ENCODE assay signal across 16 cellular contexts in genomic region chr2:97688062-97688827, GRCh38. TPM values are rescaled to one million over a fixed set of nuclear protein-coding genes. Genes with fewer than 3 reads are reported as not detected.
DNase-seq lines count a peak whose midpoint lies in the region; ATAC-seq and TF ChIP-seq lines count a peak whose summit lies in the region.
"Had no signal": no experiment of that assay in that cellular context is flagged by ENCODE, and none has a peak within 500 bp of the region (broad histone marks: within the 10 kb centered on the region; RNA-seq: fewer than 3 reads in every experiment).

No MANE protein-coding gene starts in this region.

- intact Hi-C loops in upper lobe of right lung (cut with DNase I): no loop called here

- ATAC-seq in GM21786 (IDR thresholded peaks at IDR 0.05; ENCODE audit: unreplicated experiment): peak; percentile 66
- ATAC-seq in T-helper 17 cell: no peak
- no peak for ATAC-seq in upper lobe of right lung
- ATAC-seq: gastrocnemius medialis had no signal

- no peaks in the 10 kb centered on the region for H3K36me3 Mint-ChIP-seq in T-helper 17 cell (ENCODE audit: low read depth)

- peaks cover 7% of the 10 kb centered on the region for H3K27me3 Mint-ChIP-seq in T-helper 17 cell

- CTCF ChIA-PET in GM10248 (lab: Yijun Ruan, JAX): interaction anchor here (0.9 to 2.6 kb wide), 3 partner anchors 9 to 12 kb away, joined by 3 to 14 read pairs (median 9); no protein-coding TSS in a partner anchor

- peak; percentile 30 for DNase-seq in GM10248 (ENCODE audit: extremely low spot score)
- no peak for DNase-seq in T-helper 17 cell
- DNase-seq in kidney tubule cell (ENCODE audit: low spot score): peak; percentile 9
- DNase-seq in hypothalamus (lab: John Stamatoyannopoulos, UW): no peak
- DNase-seq in upper lobe of right lung: no peak
- DNase-seq in GM10266 (ENCODE audit: extremely low spot score): no peak
- DNase-seq in NCI-H1105 (lab: John Stamatoyannopoulos, UW): no peak
- DNase-seq: BE2C; brain microvascular endothelial cell; gastrocnemius medialis; islet precursor cell; NCI-H2029; SJCRH30; stimulated activated CD4-positive, alpha-beta T cell treated with anti-CD3 and anti-CD28 coated beads, Interleukin-4, amount 100 ng/mL, for 1 hour had no signal

- no peak overlapping the region for H3K4me3 ChIP-seq in upper lobe of right lung
- H3K4me3 ChIP-seq: gastrocnemius medialis, SJCRH30 had no signal

- no peak overlapping the region for H3K27ac ChIP-seq in upper lobe of right lung
- H3K27ac ChIP-seq: brain microvascular endothelial cell, gastrocnemius medialis, KMS-11, SJCRH30 had no signal

- H3K4me1 ChIP-seq in upper lobe of right lung: no peaks in the 10 kb centered on the region
- H3K4me1 ChIP-seq: BE2C, gastrocnemius medialis, SJCRH30 had no signal

- H3K36me3 ChIP-seq in upper lobe of right lung: no peaks in the 10 kb centered on the region
- H3K36me3 ChIP-seq: BE2C, brain microvascular endothelial cell, gastrocnemius medialis, SJCRH30 had no signal

- H3K4me1 Mint-ChIP-seq in T-helper 17 cell: peaks cover 6% of the 10 kb centered on the region

- H3K9me3 ChIP-seq in T-helper 17 cell (ENCODE audit: control insufficient read depth, low read length, poor library complexity, severe bottlenecking) (no peaks in the 10 kb centered on the region), upper lobe of right lung (no peaks in the 10 kb centered on the region)
- H3K9me3 ChIP-seq: BE2C, gastrocnemius medialis, SJCRH30 had no signal

- POLR2A ChIA-PET in GM10248 (lab: Yijun Ruan, JAX): interaction anchor here (0.5 kb wide), 1 partner anchor 9 kb away, joined by 3 read pairs; no protein-coding TSS in a partner anchor

- TF ChIP-seq CTCF in GM10248 (IDR thresholded peaks at IDR 0.05; ENCODE audit: control extremely low read depth, extremely low read depth, low read depth, missing control alignments) (no peak), upper lobe of right lung (IDR thresholded peaks at IDR 0.05) (no peak), GM10266 (IDR thresholded peaks at IDR 0.05; ENCODE audit: control insufficient read depth, insufficient read depth, low read depth, missing control alignments) (no peak)

- H3K27ac Mint-ChIP-seq in T-helper 17 cell: peak overlapping the region; percentile 8

- H3K27me3 ChIP-seq in upper lobe of right lung: no peaks in the 10 kb centered on the region
- H3K27me3 ChIP-seq: BE2C, brain microvascular endothelial cell, gastrocnemius medialis, SJCRH30 had no signal

- no peak overlapping the region for H3K4me3 Mint-ChIP-seq in T-helper 17 cell

RNA-seq across cellular contexts. Expression of gene C2orf92, which starts 18.7 kb away (rescaled TPM):
- total RNA-seq in T-helper 17 cell (10 to 100 TPM; 12.5 to 13.5 TPM), upper lobe of right lung (14.4 TPM)

RNA-seq across cellular contexts. Expression of gene ACTR1B, which starts 24.4 kb away (rescaled TPM):
- 10 to 100 TPM; 90.9 to 98.0 TPM for total RNA-seq in T-helper 17 cell
- 60.7 TPM for total RNA-seq in upper lobe of right lung

RNA-seq across cellular contexts. Expression of gene ZAP70, which starts 25.1 kb away (rescaled TPM):
- total RNA-seq in T-helper 17 cell (100 to 1,000 TPM; 406 to 439 TPM), upper lobe of right lung (10.2 TPM)

RNA-seq across cellular contexts. Expression of gene COX5B, which starts 42.4 kb away (rescaled TPM):
- 100 to 1,000 TPM; 112 to 122 TPM for total RNA-seq in T-helper 17 cell
- total RNA-seq in upper lobe of right lung: 155 TPM

Comparison
In these comparisons a context has a peak if more than half of its experiments do, and no peak if none do; other contexts are left out.
1. DNase-seq: peak in GM10248 (single experiment) and kidney tubule cell (single experiment); none in T-helper 17 cell (0 of 3), hypothalamus (0 of 51), upper lobe of right lung (single experiment), GM10266 (single experiment) and NCI-H1105 (single experiment).
2. RNA of gene ZAP70, which starts 25.1 kb away (total RNA-seq): 406 to 439 TPM in T-helper 17 cell; 10.2 TPM in upper lobe of right lung (single experiment); every median in the first group is over 10 times any median in the second.